In genomic region chr20:55322745-55323144, GRCh38 we compare ENCODE assay signal across 4 cellular contexts.
"Had no signal": no experiment of that assay in that cellular context is flagged by ENCODE, and none has a peak within 500 bp of the region (broad histone marks: within the 10 kb centered on the region; RNA-seq: fewer than 3 reads in every experiment).

No MANE protein-coding gene starts in this region.

- H3K27ac ChIP-seq: HL-60, KMS-11 had no signal

- H3K9ac ChIP-seq: KMS-11 had no signal

- ATAC-seq: HepG2, K562 had no signal

- H3K4me2 ChIP-seq: KMS-11 had no signal

- H3K4me3 ChIP-seq: K562 had no signal
